In genomic region chr2:96053385-96053784, GRCh38 we compare ENCODE assay signal across 12 cellular contexts. TPM values are rescaled to one million over a fixed set of nuclear protein-coding genes. Genes with fewer than 3 reads are reported as not detected.
DNase-seq lines count a peak whose midpoint lies in the region; ATAC-seq and TF ChIP-seq lines count a peak whose summit lies in the region.
"Not testable (repeated sequence)": the region's sequence is repeated elsewhere in the genome, so short reads cannot be mapped to it uniquely, and the experiment has no call there.
"Had no signal": no experiment of that assay in that cellular context is flagged by ENCODE, and none has a peak within 500 bp of the region (broad histone marks: within the 10 kb centered on the region; RNA-seq: fewer than 3 reads in every experiment).

No MANE protein-coding gene starts in this region.

- POLR2A ChIA-PET in activated CD4-positive, alpha-beta memory T cell treated with anti-CD3 and anti-CD28 coated beads, Interleukin-2, amount 10 ng/mL, durations not matched to agents 7 days and 5 days (lab: Charles Lee): not testable (repeated sequence)

- not testable (repeated sequence) for H3K27ac Mint-ChIP-seq in activated CD4-positive, alpha-beta memory T cell treated with anti-CD3 and anti-CD28 coated beads, Interleukin-2, amount 10 ng/mL, durations not matched to agents 7 days and 5 days

- H3K27ac ChIP-seq in upper lobe of right lung: not testable (repeated sequence)

- H3K4me1 ChIP-seq in upper lobe of right lung: not testable (repeated sequence)

- intact Hi-C loops in Right ventricle myocardium inferior (cut with DNase I); sciatic nerve (cut with DNase I); upper lobe of right lung (cut with DNase I): not testable (repeated sequence)

- not testable (repeated sequence) for H3K4me3 Mint-ChIP-seq in activated CD4-positive, alpha-beta memory T cell treated with anti-CD3 and anti-CD28 coated beads, Interleukin-2, amount 10 ng/mL, durations not matched to agents 7 days and 5 days

- H3K4me1 Mint-ChIP-seq in activated CD4-positive, alpha-beta memory T cell treated with anti-CD3 and anti-CD28 coated beads, Interleukin-2, amount 10 ng/mL, durations not matched to agents 7 days and 5 days: not testable (repeated sequence)

- not testable (repeated sequence) for H3K4me3 ChIP-seq in kidney epithelial cell (ENCODE audit: low read depth, low read length); upper lobe of right lung

- TF ChIP-seq CTCF in kidney epithelial cell (IDR thresholded peaks at IDR 0.05; ENCODE audit: insufficient read depth, low read length, poor library complexity, severe bottlenecking); upper lobe of right lung (IDR thresholded peaks at IDR 0.05): not testable (repeated sequence)

- not testable (repeated sequence) for H3K9me3 ChIP-seq in upper lobe of right lung

- not testable (repeated sequence) for ATAC-seq in Right ventricle myocardium inferior, upper lobe of right lung
- peak; percentile 43 for ATAC-seq in sciatic nerve

- not testable (repeated sequence) for H3K9me3 Mint-ChIP-seq in activated CD4-positive, alpha-beta memory T cell treated with anti-CD3 and anti-CD28 coated beads, Interleukin-2, amount 10 ng/mL, durations not matched to agents 7 days and 5 days

- peak; percentile 66 for DNase-seq in Caki2 (ENCODE audit: low read depth)
- DNase-seq in activated CD4-positive, alpha-beta memory T cell treated with anti-CD3 and anti-CD28 coated beads, Interleukin-2, amount 10 ng/mL, durations not matched to agents 7 days and 5 days: peak; percentile 0
- peak; percentile 16 for DNase-seq in Right ventricle myocardium inferior (ENCODE audit: missing footprints)
- peak; percentile 0 for DNase-seq in kidney epithelial cell (ENCODE audit: low read depth)
- DNase-seq in left kidney (ENCODE audit: low read depth, low spot score): peak; percentile 27
- not testable (repeated sequence) for DNase-seq in sciatic nerve (ENCODE audit: low spot score)
- DNase-seq in upper lobe of right lung: peak; percentile 3

- H3K27me3 Mint-ChIP-seq in activated CD4-positive, alpha-beta memory T cell treated with anti-CD3 and anti-CD28 coated beads, Interleukin-2, amount 10 ng/mL, durations not matched to agents 7 days and 5 days: not testable (repeated sequence)

- not testable (repeated sequence) for H3K36me3 ChIP-seq in kidney epithelial cell (ENCODE audit: control insufficient read depth, insufficient read depth, low read length); upper lobe of right lung

- H3K27me3 ChIP-seq in kidney epithelial cell (ENCODE audit: control insufficient read depth, insufficient read depth, low read length); upper lobe of right lung: not testable (repeated sequence)

- in situ Hi-C loops in Caki2 (cut with HindIII; ENCODE audit: low pct_unique_long_range_greater_than_20kb, low sequenced_read_pairs): not testable (repeated sequence)

- not testable (repeated sequence) for H3K36me3 Mint-ChIP-seq in activated CD4-positive, alpha-beta memory T cell treated with anti-CD3 and anti-CD28 coated beads, Interleukin-2, amount 10 ng/mL, durations not matched to agents 7 days and 5 days (ENCODE audit: low read depth)

- CTCF ChIA-PET in activated CD4-positive, alpha-beta memory T cell treated with anti-CD3 and anti-CD28 coated beads, Interleukin-2, amount 10 ng/mL, durations not matched to agents 7 days and 5 days (lab: Charles Lee): not testable (repeated sequence)

RNA-seq across cellular contexts. Expression of gene GPAT2, which starts 18.7 kb away (rescaled TPM):
- not detected in 2 replicates for total RNA-seq in Caki2 (2014; rRNA removed; shearing (Covaris generic); ENCODE audit: low replicate concordance)
- total RNA-seq in activated CD4-positive, alpha-beta memory T cell treated with anti-CD3 and anti-CD28 coated beads, Interleukin-2, amount 10 ng/mL, durations not matched to agents 7 days and 5 days: 1 to 10 TPM; 6.9 to 7.1 TPM
- total RNA-seq in Right ventricle myocardium inferior: 6.1 TPM
- 1.3 and 1.6 TPM in 2 replicates for total RNA-seq in kidney epithelial cell
- total RNA-seq in sciatic nerve: 11.1 TPM
- 3.2 TPM for total RNA-seq in upper lobe of right lung
- total RNA-seq: A172, Caco-2, Daoy, G401, GM12878 had no signal
